1 cellular context compared by ENCODE assay signal in the genomic region with DNA sequence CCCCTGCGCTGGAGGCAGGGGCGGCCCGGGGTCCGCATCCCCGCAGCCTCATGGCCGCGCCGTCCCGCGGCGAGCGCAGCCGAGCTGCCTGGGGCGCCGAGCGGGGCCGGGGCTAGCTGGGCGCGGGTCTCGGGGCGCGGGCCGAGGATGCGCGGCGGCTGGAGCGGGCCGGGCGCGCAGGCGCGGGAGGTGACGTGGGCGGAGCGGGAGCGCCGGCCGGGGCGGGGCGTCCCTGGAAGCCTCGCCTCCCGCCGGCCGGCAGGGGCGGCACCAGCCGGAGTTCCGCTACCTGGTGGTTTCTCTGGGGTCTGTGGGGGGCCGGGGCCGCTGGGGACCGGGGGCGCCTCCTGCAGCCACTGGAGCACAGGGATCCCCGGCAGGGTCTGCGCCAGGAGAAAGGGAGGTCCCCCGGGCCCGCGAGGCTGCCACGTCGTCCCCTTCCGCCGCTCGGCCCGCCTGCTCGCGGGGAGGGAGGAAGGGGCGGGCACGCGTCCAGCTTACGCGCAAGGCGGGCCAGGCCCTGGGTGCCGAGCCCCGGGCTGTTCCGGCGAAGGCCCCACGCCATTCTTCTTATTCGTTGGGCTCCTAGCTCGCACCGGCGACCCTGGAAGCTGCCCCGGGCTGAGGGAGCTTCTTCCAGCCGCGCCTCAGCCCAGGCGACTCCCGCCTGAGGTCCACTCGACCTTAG.
TF ChIP-seq lines count a peak whose summit lies in the region.

A gene with protein sequence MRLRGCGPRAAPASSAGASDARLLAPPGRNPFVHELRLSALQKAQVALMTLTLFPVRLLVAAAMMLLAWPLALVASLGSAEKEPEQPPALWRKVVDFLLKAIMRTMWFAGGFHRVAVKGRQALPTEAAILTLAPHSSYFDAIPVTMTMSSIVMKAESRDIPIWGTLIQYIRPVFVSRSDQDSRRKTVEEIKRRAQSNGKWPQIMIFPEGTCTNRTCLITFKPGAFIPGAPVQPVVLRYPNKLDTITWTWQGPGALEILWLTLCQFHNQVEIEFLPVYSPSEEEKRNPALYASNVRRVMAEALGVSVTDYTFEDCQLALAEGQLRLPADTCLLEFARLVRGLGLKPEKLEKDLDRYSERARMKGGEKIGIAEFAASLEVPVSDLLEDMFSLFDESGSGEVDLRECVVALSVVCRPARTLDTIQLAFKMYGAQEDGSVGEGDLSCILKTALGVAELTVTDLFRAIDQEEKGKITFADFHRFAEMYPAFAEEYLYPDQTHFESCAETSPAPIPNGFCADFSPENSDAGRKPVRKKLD (minus strand): TSS at position 168 of the 688 bp plus-strand sequence. CDS start 116 bp downstream, at position 52.

TF ChIP-seq in HEK293, 187 proteins besides CTCF, POLR2A, EP300 and RAD21 (continued from another document and continues in another):
- TF ChIP-seq, protein P1, sequence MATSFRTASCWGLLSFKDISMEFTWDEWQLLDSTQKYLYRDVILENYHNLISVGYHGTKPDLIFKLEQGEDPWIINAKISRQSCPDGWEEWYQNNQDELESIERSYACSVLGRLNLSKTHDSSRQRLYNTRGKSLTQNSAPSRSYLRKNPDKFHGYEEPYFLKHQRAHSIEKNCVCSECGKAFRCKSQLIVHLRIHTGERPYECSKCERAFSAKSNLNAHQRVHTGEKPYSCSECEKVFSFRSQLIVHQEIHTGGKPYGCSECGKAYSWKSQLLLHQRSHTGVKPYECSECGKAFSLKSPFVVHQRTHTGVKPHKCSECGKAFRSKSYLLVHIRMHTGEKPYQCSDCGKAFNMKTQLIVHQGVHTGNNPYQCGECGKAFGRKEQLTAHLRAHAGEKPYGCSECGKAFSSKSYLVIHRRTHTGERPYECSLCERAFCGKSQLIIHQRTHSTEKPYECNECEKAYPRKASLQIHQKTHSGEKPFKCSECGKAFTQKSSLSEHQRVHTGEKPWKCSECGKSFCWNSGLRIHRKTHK (tag by site-specific recombination; IDR thresholded peaks at IDR 0.05) = no peak
- no peak for TF ChIP-seq ZNF677 (tag by site-specific recombination; IDR thresholded peaks at IDR 0.05)
- TF ChIP-seq KLF1 (tag by site-specific recombination; IDR thresholded peaks at IDR 0.05) = peak; percentile 24; the same call in 1 of the 2 replicates
- TF ChIP-seq ZNF341 (tag by site-specific recombination; IDR thresholded peaks at IDR 0.05; ENCODE audit: low read depth) = peak; percentile 99
- no peak for TF ChIP-seq ZBTB21 (tag by site-specific recombination; IDR thresholded peaks at IDR 0.05)
- TF ChIP-seq ZNF140 (tag by site-specific recombination; IDR thresholded peaks at IDR 0.05) = no peak
- no peak for TF ChIP-seq ZNF221 (tag by site-specific recombination; IDR thresholded peaks at IDR 0.05; ENCODE audit: borderline replicate concordance)
- no peak for TF ChIP-seq ZNF555 (tag by site-specific recombination; conservative IDR thresholded peaks at IDR 0.05)
- TF ChIP-seq ZFP69B (tag by site-specific recombination; IDR thresholded peaks at IDR 0.05) = no peak
- TF ChIP-seq ZNF169 (tag by site-specific recombination; IDR thresholded peaks at IDR 0.05) = no peak
- no peak for TF ChIP-seq KLF16 (tag by site-specific recombination; IDR thresholded peaks at IDR 0.05)
- TF ChIP-seq SCRT1 (tag by site-specific recombination; IDR thresholded peaks at IDR 0.05; ENCODE audit: borderline replicate concordance) = no peak
- TF ChIP-seq YY2 (tag by site-specific recombination; IDR thresholded peaks at IDR 0.05) = no peak
- TF ChIP-seq PRDM1 (tag by site-specific recombination; IDR thresholded peaks at IDR 0.05) = no peak
- TF ChIP-seq ZNF2 (tag by site-specific recombination; IDR thresholded peaks at IDR 0.05) = no peak
- no peak for TF ChIP-seq ZNF596 (tag by site-specific recombination; IDR thresholded peaks at IDR 0.05)
- TF ChIP-seq ZNF175 (tag by site-specific recombination; IDR thresholded peaks at IDR 0.05) = no peak
- TF ChIP-seq ZNF621 (tag by site-specific recombination; IDR thresholded peaks at IDR 0.05) = no peak
- TF ChIP-seq, protein P2, sequence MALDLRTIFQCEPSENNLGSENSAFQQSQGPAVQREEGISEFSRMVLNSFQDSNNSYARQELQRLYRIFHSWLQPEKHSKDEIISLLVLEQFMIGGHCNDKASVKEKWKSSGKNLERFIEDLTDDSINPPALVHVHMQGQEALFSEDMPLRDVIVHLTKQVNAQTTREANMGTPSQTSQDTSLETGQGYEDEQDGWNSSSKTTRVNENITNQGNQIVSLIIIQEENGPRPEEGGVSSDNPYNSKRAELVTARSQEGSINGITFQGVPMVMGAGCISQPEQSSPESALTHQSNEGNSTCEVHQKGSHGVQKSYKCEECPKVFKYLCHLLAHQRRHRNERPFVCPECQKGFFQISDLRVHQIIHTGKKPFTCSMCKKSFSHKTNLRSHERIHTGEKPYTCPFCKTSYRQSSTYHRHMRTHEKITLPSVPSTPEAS (tag by site-specific recombination; IDR thresholded peaks at IDR 0.05) = no peak
- TF ChIP-seq ZNF174 (tag by site-specific recombination; IDR thresholded peaks at IDR 0.05) = no peak
- TF ChIP-seq SP3 (tag by site-specific recombination; IDR thresholded peaks at IDR 0.05) = peak; percentile 82
- no peak for TF ChIP-seq ZNF514 (tag by site-specific recombination; IDR thresholded peaks at IDR 0.05)
- no peak for TF ChIP-seq ZNF132 (tag by site-specific recombination; IDR thresholded peaks at IDR 0.05; ENCODE audit: borderline replicate concordance)
- TF ChIP-seq ZNF585B (tag by site-specific recombination; IDR thresholded peaks at IDR 0.05) = no peak
- TF ChIP-seq ZNF658 (tag by site-specific recombination; IDR thresholded peaks at IDR 0.05) = no peak
- TF ChIP-seq ZFHX2 (tag by site-specific recombination; conservative IDR thresholded peaks at IDR 0.05) = 0 out of 2 replicates have a peak, but pooled peaks have one; percentile 11
- TF ChIP-seq ZSCAN16 (tag by site-specific recombination; IDR thresholded peaks at IDR 0.05) = no peak
- TF ChIP-seq, protein P3, sequence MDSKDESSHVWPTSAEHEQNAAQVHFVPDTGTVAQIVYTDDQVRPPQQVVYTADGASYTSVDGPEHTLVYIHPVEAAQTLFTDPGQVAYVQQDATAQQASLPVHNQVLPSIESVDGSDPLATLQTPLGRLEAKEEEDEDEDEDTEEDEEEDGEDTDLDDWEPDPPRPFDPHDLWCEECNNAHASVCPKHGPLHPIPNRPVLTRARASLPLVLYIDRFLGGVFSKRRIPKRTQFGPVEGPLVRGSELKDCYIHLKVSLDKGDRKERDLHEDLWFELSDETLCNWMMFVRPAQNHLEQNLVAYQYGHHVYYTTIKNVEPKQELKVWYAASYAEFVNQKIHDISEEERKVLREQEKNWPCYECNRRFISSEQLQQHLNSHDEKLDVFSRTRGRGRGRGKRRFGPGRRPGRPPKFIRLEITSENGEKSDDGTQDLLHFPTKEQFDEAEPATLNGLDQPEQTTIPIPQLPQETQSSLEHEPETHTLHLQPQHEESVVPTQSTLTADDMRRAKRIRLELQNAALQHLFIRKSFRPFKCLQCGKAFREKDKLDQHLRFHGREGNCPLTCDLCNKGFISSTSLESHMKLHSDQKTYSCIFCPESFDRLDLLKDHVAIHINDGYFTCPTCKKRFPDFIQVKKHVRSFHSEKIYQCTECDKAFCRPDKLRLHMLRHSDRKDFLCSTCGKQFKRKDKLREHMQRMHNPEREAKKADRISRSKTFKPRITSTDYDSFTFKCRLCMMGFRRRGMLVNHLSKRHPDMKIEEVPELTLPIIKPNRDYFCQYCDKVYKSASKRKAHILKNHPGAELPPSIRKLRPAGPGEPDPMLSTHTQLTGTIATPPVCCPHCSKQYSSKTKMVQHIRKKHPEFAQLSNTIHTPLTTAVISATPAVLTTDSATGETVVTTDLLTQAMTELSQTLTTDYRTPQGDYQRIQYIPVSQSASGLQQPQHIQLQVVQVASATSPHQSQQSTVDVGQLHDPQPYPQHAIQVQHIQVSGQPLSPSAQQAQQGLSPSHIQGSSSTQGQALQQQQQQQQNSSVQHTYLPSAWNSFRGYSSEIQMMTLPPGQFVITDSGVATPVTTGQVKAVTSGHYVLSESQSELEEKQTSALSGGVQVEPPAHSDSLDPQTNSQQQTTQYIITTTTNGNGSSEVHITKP (tag by site-specific recombination; IDR thresholded peaks at IDR 0.05) = peak; percentile 35; the same call in 1 of the 2 replicates
- TF ChIP-seq ZBTB17 (tag by site-specific recombination; IDR thresholded peaks at IDR 0.05) = no peak
- no peak for TF ChIP-seq GLI2 (tag by site-specific recombination; IDR thresholded peaks at IDR 0.05; ENCODE audit: borderline replicate concordance, low read depth)
- TF ChIP-seq ZNF37A (tag by site-specific recombination; IDR thresholded peaks at IDR 0.05) = no peak
- TF ChIP-seq SALL2 (tag by site-specific recombination; IDR thresholded peaks at IDR 0.05; ENCODE audit: borderline replicate concordance) = no peak
- no peak for TF ChIP-seq MEIS1 (CRISPR knock-in tag; IDR thresholded peaks at IDR 0.05; ENCODE audit: borderline replicate concordance)
- TF ChIP-seq ZBTB20 (tag by site-specific recombination; IDR thresholded peaks at IDR 0.05) = peak; percentile 100
- no peak for TF ChIP-seq ZNF777 (tag by site-specific recombination; IDR thresholded peaks at IDR 0.05; ENCODE audit: borderline replicate concordance)
- TF ChIP-seq ZNF521 (tag by site-specific recombination; IDR thresholded peaks at IDR 0.05) = no peak
- no peak for TF ChIP-seq ZNF623 (tag by site-specific recombination; IDR thresholded peaks at IDR 0.05)
- TF ChIP-seq ZNF837 (tag by site-specific recombination; IDR thresholded peaks at IDR 0.05) = no peak
- TF ChIP-seq ZNF157 (tag by site-specific recombination; IDR thresholded peaks at IDR 0.05) = no peak
- TF ChIP-seq, protein P4, sequence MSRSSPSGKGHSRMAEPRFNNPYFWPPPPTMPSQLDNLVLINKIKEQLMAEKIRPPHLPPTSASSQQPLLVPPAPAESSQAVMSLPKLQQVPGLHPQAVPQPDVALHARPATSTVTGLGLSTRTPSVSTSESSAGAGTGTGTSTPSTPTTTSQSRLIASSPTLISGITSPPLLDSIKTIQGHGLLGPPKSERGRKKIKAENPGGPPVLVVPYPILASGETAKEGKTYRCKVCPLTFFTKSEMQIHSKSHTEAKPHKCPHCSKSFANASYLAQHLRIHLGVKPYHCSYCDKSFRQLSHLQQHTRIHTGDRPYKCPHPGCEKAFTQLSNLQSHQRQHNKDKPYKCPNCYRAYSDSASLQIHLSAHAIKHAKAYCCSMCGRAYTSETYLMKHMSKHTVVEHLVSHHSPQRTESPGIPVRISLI (tag by site-specific recombination; IDR thresholded peaks at IDR 0.05) = no peak
- TF ChIP-seq, protein P5, sequence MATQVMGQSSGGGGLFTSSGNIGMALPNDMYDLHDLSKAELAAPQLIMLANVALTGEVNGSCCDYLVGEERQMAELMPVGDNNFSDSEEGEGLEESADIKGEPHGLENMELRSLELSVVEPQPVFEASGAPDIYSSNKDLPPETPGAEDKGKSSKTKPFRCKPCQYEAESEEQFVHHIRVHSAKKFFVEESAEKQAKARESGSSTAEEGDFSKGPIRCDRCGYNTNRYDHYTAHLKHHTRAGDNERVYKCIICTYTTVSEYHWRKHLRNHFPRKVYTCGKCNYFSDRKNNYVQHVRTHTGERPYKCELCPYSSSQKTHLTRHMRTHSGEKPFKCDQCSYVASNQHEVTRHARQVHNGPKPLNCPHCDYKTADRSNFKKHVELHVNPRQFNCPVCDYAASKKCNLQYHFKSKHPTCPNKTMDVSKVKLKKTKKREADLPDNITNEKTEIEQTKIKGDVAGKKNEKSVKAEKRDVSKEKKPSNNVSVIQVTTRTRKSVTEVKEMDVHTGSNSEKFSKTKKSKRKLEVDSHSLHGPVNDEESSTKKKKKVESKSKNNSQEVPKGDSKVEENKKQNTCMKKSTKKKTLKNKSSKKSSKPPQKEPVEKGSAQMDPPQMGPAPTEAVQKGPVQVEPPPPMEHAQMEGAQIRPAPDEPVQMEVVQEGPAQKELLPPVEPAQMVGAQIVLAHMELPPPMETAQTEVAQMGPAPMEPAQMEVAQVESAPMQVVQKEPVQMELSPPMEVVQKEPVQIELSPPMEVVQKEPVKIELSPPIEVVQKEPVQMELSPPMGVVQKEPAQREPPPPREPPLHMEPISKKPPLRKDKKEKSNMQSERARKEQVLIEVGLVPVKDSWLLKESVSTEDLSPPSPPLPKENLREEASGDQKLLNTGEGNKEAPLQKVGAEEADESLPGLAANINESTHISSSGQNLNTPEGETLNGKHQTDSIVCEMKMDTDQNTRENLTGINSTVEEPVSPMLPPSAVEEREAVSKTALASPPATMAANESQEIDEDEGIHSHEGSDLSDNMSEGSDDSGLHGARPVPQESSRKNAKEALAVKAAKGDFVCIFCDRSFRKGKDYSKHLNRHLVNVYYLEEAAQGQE (tag by site-specific recombination; IDR thresholded peaks at IDR 0.05) = 0 out of 2 replicates have a peak, but pooled peaks have one; percentile 12
- TF ChIP-seq ZNF48 (tag by site-specific recombination; IDR thresholded peaks at IDR 0.05) = no peak
- TF ChIP-seq, protein P6, sequence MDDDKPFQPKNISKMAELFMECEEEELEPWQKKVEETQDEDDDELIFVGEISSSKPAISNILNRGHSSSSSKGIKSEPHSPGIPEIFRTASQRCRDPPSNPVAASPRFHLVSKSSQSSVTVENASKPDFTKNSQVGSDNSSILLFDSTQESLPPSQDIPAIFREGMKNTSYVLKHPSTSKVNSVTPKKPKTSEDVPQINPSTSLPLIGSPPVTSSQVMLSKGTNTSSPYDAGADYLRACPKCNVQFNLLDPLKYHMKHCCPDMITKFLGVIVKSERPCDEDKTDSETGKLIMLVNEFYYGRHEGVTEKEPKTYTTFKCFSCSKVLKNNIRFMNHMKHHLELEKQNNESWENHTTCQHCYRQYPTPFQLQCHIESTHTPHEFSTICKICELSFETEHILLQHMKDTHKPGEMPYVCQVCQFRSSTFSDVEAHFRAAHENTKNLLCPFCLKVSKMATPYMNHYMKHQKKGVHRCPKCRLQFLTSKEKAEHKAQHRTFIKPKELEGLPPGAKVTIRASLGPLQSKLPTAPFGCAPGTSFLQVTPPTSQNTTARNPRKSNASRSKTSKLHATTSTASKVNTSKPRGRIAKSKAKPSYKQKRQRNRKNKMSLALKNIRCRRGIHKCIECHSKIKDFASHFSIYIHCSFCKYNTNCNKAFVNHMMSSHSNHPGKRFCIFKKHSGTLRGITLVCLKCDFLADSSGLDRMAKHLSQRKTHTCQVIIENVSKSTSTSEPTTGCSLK (tag by site-specific recombination; IDR thresholded peaks at IDR 0.05) = no peak
- TF ChIP-seq RBAK (tag by site-specific recombination; IDR thresholded peaks at IDR 0.05) = no peak
- TF ChIP-seq ZNF391 (tag by site-specific recombination; IDR thresholded peaks at IDR 0.05; ENCODE audit: borderline replicate concordance, low read depth) = no peak
- TF ChIP-seq, protein P7, sequence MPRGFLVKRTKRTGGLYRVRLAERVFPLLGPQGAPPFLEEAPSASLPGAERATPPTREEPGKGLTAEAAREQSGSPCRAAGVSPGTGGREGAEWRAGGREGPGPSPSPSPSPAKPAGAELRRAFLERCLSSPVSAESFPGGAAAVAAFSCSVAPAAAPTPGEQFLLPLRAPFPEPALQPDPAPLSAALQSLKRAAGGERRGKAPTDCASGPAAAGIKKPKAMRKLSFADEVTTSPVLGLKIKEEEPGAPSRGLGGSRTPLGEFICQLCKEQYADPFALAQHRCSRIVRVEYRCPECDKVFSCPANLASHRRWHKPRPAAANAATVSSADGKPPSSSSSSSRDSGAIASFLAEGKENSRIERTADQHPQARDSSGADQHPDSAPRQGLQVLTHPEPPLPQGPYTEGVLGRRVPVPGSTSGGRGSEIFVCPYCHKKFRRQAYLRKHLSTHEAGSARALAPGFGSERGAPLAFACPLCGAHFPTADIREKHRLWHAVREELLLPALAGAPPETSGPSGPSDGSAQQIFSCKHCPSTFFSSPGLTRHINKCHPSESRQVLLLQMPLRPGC (tag by site-specific recombination; IDR thresholded peaks at IDR 0.05) = no peak
- TF ChIP-seq ZNF23 (tag by site-specific recombination; IDR thresholded peaks at IDR 0.05; ENCODE audit: borderline replicate concordance) = no peak
- peak; percentile 43 for TF ChIP-seq ZBTB8A (tag by site-specific recombination; IDR thresholded peaks at IDR 0.05)
- no peak for TF ChIP-seq ZNF155 (tag by site-specific recombination; IDR thresholded peaks at IDR 0.05)
